11 cellular contexts compared by ENCODE assay signal in the genomic region with DNA sequence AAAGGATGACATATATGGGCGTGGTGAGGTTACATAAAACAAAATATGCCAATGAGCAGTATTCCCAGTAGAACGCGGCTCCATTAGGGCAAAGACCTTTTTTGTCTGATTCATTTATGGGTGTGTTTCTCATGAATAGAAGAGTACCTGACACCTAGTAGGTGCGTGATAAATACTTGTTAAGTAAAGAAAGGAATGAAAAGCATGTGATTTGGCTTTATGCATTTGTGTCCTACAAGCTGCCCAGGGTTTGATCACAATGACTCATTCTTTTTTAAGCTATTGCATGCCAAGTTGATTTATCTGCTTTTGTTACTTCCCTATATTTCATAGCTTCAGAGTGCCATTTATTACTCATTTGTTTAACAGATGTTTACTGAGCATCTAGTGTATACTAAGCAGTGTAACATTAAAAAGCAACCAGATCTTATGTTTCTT. TPM values are rescaled to one million over a fixed set of nuclear protein-coding genes. Genes with fewer than 3 reads are reported as not detected.
DNase-seq lines count a peak whose midpoint lies in the region; ATAC-seq and TF ChIP-seq lines count a peak whose summit lies in the region.
"Had no signal": no experiment of that assay in that cellular context is flagged by ENCODE, and none has a peak within 500 bp of the region (broad histone marks: within the 10 kb centered on the region; RNA-seq: fewer than 3 reads in every experiment).

No MANE protein-coding gene starts in this region.

- intact Hi-C loops in esophagus squamous epithelium (cut with DNase I), result no loop called here

- 13 to 21% methylated on average over 4 of the region's 4 CpGs for WGBS in esophagus squamous epithelium, 2 donors

- no peaks in the 10 kb centered on the region for H3K27me3 ChIP-seq in esophagus squamous epithelium
- H3K27me3 ChIP-seq in skeletal muscle tissue (ENCODE audit: control insufficient read depth in 3 of 3, insufficient read depth in 3 of 3, low read length in 3 of 3), result no peaks in the 10 kb centered on the region

- peaks cover 5 to 32% (median 6%) of the 10 kb centered on the region in 3 donors for H3K4me1 ChIP-seq in esophagus squamous epithelium
- H3K4me1 ChIP-seq in skeletal muscle tissue (ENCODE audit: control insufficient read depth in 3 of 3, insufficient read depth in 3 of 3, low read length in 3 of 3), result peaks cover 0 to 13% (median 9%) of the 10 kb centered on the region in 3 donors

- no peak for TF ChIP-seq CTCF in esophagus squamous epithelium (IDR thresholded peaks at IDR 0.05)

- peak overlapping the region in 3 of 4 donors; percentile 33 to 66 (median 62) for H3K27ac ChIP-seq in esophagus squamous epithelium
- peak overlapping the region; percentile 71 for H3K27ac ChIP-seq in skeletal muscle tissue (ENCODE audit: low read depth, low read length)

- H3K4me3 ChIP-seq in esophagus squamous epithelium, result no peak overlapping the region
- peak overlapping the region in 2 of 3 donors; percentile 24 to 34 for H3K4me3 ChIP-seq in skeletal muscle tissue (ENCODE audit: low read length in 3 of 3)
- H3K4me3 ChIP-seq: skin epidermis had no signal

- DNase-seq in HEK293T (ENCODE audit: extremely low spot score) (no peak), RKO (ENCODE audit: low spot score) (peak; percentile 12), esophagus squamous epithelium (lab: John Stamatoyannopoulos, UW) (no peak)
- no peak for DNase-seq in effector CD8-positive, alpha-beta T cell (lab: John Stamatoyannopoulos, UW)
- no peak for DNase-seq in stimulated activated CD4-positive, alpha-beta T cell treated with anti-CD3 and anti-CD28 coated beads, Interleukin-12 subunit alpha, Interleukin-12 subunit beta, amount 100 ng/mL, for 4 hours
- DNase-seq: activated naive CD8-positive, alpha-beta T cell treated with anti-CD3 and anti-CD28 coated beads, Interleukin-2, amount 50 U/mL, for 24 hours; NCI-H2029 treated with DMSO at 0.1 percent for 48 hours had no signal

- TF ChIP-seq POLR2A in esophagus squamous epithelium (IDR thresholded peaks at IDR 0.05), result no peak

- CTCF ChIA-PET in HEK293T (lab: Yijun Ruan, JAX), result no interaction called here

- H3K9ac ChIP-seq in skeletal muscle tissue (ENCODE audit: low read depth in 1 of 3, low read length in 3 of 3), result peak overlapping the region in 2 of 3 donors; percentile 35 to 54

- H3K36me3 ChIP-seq in esophagus squamous epithelium (no peaks in the 10 kb centered on the region), skeletal muscle tissue (ENCODE audit: control insufficient read depth in 3 of 3, insufficient read depth in 3 of 3, low read length in 3 of 3) (no peaks in the 10 kb centered on the region)

- H3K9me3 ChIP-seq in esophagus squamous epithelium (no peaks in the 10 kb centered on the region), skeletal muscle tissue (ENCODE audit: control insufficient read depth in 3 of 3, low read length in 3 of 3) (no peaks in the 10 kb centered on the region)

- POLR2A ChIA-PET in HEK293T (lab: Yijun Ruan, JAX), result no interaction called here

- no peak for ATAC-seq in HG02678 (IDR thresholded peaks at IDR 0.05; ENCODE audit: unreplicated experiment)
- ATAC-seq: activated naive CD8-positive, alpha-beta T cell treated with anti-CD3 and anti-CD28 coated beads, Interleukin-2, amount 50 U/mL, for 24 hours had no signal

TF ChIP-seq in HEK293T, 16 proteins besides CTCF, POLR2A, EP300 and RAD21:
- TF ChIP-seq, protein P1, sequence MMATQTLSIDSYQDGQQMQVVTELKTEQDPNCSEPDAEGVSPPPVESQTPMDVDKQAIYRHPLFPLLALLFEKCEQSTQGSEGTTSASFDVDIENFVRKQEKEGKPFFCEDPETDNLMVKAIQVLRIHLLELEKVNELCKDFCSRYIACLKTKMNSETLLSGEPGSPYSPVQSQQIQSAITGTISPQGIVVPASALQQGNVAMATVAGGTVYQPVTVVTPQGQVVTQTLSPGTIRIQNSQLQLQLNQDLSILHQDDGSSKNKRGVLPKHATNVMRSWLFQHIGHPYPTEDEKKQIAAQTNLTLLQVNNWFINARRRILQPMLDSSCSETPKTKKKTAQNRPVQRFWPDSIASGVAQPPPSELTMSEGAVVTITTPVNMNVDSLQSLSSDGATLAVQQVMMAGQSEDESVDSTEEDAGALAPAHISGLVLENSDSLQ (IDR thresholded peaks at IDR 0.05), result peak; percentile 72
- TF ChIP-seq FOXM1 (IDR thresholded peaks at IDR 0.05; ENCODE audit: borderline replicate concordance), result no peak

RNA-seq across cellular contexts. Expression of gene KCTD4, which starts 19.1 kb away (rescaled TPM):
- total RNA-seq in esophagus squamous epithelium, result not detected
- total RNA-seq in skeletal muscle tissue, result not detected
- total RNA-seq: subcutaneous adipose tissue had no signal

Comparison
In these comparisons a context has a peak if more than half of its experiments do, and no peak if none do; other contexts are left out.
1. H3K4me3 ChIP-seq: peak in skeletal muscle tissue (2 of 3); none in esophagus squamous epithelium (0 of 4).